20 cellular contexts compared by ENCODE assay signal in genomic region chrX:38881727-38882126, GRCh38.
A peak's percentile ranks its signal among the peaks of the same experiment; 100 is the strongest.
DNase-seq lines count a peak whose midpoint lies in the region; ATAC-seq, FAIRE-seq and TF ChIP-seq lines count a peak whose summit lies in the region.
"Had no signal": no experiment of that assay in that cellular context is flagged by ENCODE, and none has a peak within 500 bp of the region (broad histone marks: within the 10 kb centered on the region; RNA-seq: fewer than 3 reads in every experiment).

No MANE protein-coding gene starts in this region.

- intact Hi-C loops in K562 (cut with micrococcal nuclease): no loop called here

- no peak for TF ChIP-seq EP300 in K562 (IDR thresholded peaks at IDR 0.05; ENCODE audit: low read length)

- CTCF ChIA-PET in K562 (lab: Yijun Ruan, JAX; ENCODE audit: low intra/inter-chr PET ratio): no interaction called here
- CTCF ChIA-PET in activated CD4-positive, alpha-beta memory T cell treated with anti-CD3 and anti-CD28 coated beads, Interleukin-2, amount 10 ng/mL, durations not matched to agents 7 days and 5 days (lab: Charles Lee): no interaction called here

- no peaks in the 10 kb centered on the region for H3K79me2 ChIP-seq in K562 (ENCODE audit: control insufficient read depth, insufficient read depth, low read length)
- H3K79me2 ChIP-seq: parathyroid adenoma had no signal

- H3K4me1 ChIP-seq in K562 (replicated peaks in 1 of 2; ENCODE audit: control insufficient read depth in 2 of 2, insufficient read depth in 2 of 2, low read length in 2 of 2): peaks cover 0 to 5% of the 10 kb centered on the region in 2 experiments; a peak in 3 of 5 replicates
- H3K4me1 ChIP-seq: parathyroid adenoma had no signal

- H2AFZ ChIP-seq in K562 (ENCODE audit: low read depth, low read length): peak overlapping the region; percentile 36; the same call in 1 of the 2 replicates
- H2AFZ ChIP-seq: parathyroid adenoma, PC-9 had no signal

- DNase-seq in GF-D8 (lab: John Stamatoyannopoulos, UW) (peak; percentile 14), KBM-7 (peak; percentile 65), K562 (ENCODE audit: extremely low read depth in 1 of 4, low spot score in 3 of 4) (no peak), ACHN (no peak), NCI-H1694 (lab: John Stamatoyannopoulos, UW) (no peak)
- no peak for DNase-seq in activated CD4-positive, alpha-beta memory T cell treated with anti-CD3 and anti-CD28 coated beads, Interleukin-2, amount 10 ng/mL, durations not matched to agents 7 days and 5 days
- DNase-seq: activated naive CD4-positive, alpha-beta T cell treated with Interleukin-2 at 50 U/mL for 16 hours; DMS 273 treated with DMSO at 0.1 percent for 48 hours; left colon; NCI-H1092; NCI-H2227 treated with DMSO at 0.1 percent for 48 hours; PC-9; SK-N-SH had no signal

- 22% methylated on average over 4 of the region's 4 CpGs for WGBS in K562 (ENCODE audit: insufficient coverage, low coverage, missing lambda C conversion rate)

- H3K4me3 ChIP-seq in K562: no peak overlapping the region
- H3K4me3 ChIP-seq: esophagus muscularis mucosa, PC-9 had no signal

- H3K36me3 Mint-ChIP-seq in activated CD4-positive, alpha-beta memory T cell treated with anti-CD3 and anti-CD28 coated beads, Interleukin-2, amount 10 ng/mL, durations not matched to agents 7 days and 5 days (ENCODE audit: low read depth): no peaks in the 10 kb centered on the region
- H3K36me3 Mint-ChIP-seq: WTC11 had no signal

- no peaks in the 10 kb centered on the region for H3K27me3 Mint-ChIP-seq in activated CD4-positive, alpha-beta memory T cell treated with anti-CD3 and anti-CD28 coated beads, Interleukin-2, amount 10 ng/mL, durations not matched to agents 7 days and 5 days
- H3K27me3 Mint-ChIP-seq: dendritic cell treated with granulocyte-macrophage colony-stimulating factor and Interleukin-4, amounts not matched to agents 40 ng/mL and 50 ng/mL, for 4 days had no signal

- H3K9me1 ChIP-seq in K562 (ENCODE audit: control insufficient read depth, insufficient read depth, low read length): no peaks in the 10 kb centered on the region

- H3K27ac Mint-ChIP-seq in activated CD4-positive, alpha-beta memory T cell treated with anti-CD3 and anti-CD28 coated beads, Interleukin-2, amount 10 ng/mL, durations not matched to agents 7 days and 5 days: no peak overlapping the region
- H3K27ac Mint-ChIP-seq: dendritic cell treated with granulocyte-macrophage colony-stimulating factor and Interleukin-4, amounts not matched to agents 40 ng/mL and 50 ng/mL, for 4 days; WTC11 had no signal

- no peak for TF ChIP-seq POLR2A in K562 (conservative IDR thresholded peaks at IDR 0.05)

- no peaks in the 10 kb centered on the region for H3K9me3 ChIP-seq in K562 (replicated peaks; ENCODE audit: control insufficient read depth, insufficient read depth, low read depth, low read length)
- H3K9me3 ChIP-seq: esophagus muscularis mucosa, SK-N-SH had no signal

- TF ChIP-seq RAD21 in K562 (CRISPR knock-in tag; conservative IDR thresholded peaks at IDR 0.05 in 1 of 2, IDR thresholded peaks at IDR 0.05 in 1 of 2): no peak

- ATAC-seq in GM21619 (IDR thresholded peaks at IDR 0.05; ENCODE audit: unreplicated experiment) (peak; percentile 43), K562 (no peak), HG03520 (IDR thresholded peaks at IDR 0.05; ENCODE audit: unreplicated experiment) (no peak)
- ATAC-seq: left colon, WTC11 had no signal

- no peaks in the 10 kb centered on the region for H3K36me3 ChIP-seq in K562 (ENCODE audit: control insufficient read depth, insufficient read depth, low read length)
- H3K36me3 ChIP-seq: esophagus muscularis mucosa had no signal

- no peak overlapping the region for H3K4me3 Mint-ChIP-seq in activated CD4-positive, alpha-beta memory T cell treated with anti-CD3 and anti-CD28 coated beads, Interleukin-2, amount 10 ng/mL, durations not matched to agents 7 days and 5 days
- H3K4me3 Mint-ChIP-seq: dendritic cell treated with granulocyte-macrophage colony-stimulating factor and Interleukin-4, amounts not matched to agents 40 ng/mL and 50 ng/mL, for 4 days; WTC11 had no signal

- H3K4me1 Mint-ChIP-seq in activated CD4-positive, alpha-beta memory T cell treated with anti-CD3 and anti-CD28 coated beads, Interleukin-2, amount 10 ng/mL, durations not matched to agents 7 days and 5 days: peaks cover 9% of the 10 kb centered on the region

- no peak overlapping the region for H3K4me2 ChIP-seq in K562 (ENCODE audit: insufficient read depth, low read length)
- H3K4me2 ChIP-seq: PC-9, SK-N-SH had no signal

- TF ChIP-seq CTCF in K562 (IDR thresholded peaks at IDR 0.05 in 2 of 3, conservative IDR thresholded peaks at IDR 0.05 in 1 of 3; ENCODE audit: insufficient read depth in 2 of 3, low read depth in 1 of 3, low read length in 3 of 3): no peak

- no peaks in the 10 kb centered on the region for H4K20me1 ChIP-seq in K562 (replicated peaks; ENCODE audit: control insufficient read depth, insufficient read depth, low read length)

- no TSS peak for BruUV-seq in K562 (replicated peaks; lab: Mats Ljungman, UMichigan)

- FAIRE-seq in K562 (lab: Jason Lieb, UNC): no peak
- FAIRE-seq: H1 had no signal

- H3K9me3 Mint-ChIP-seq in activated CD4-positive, alpha-beta memory T cell treated with anti-CD3 and anti-CD28 coated beads, Interleukin-2, amount 10 ng/mL, durations not matched to agents 7 days and 5 days: no peaks in the 10 kb centered on the region
- H3K9me3 Mint-ChIP-seq: dendritic cell treated with granulocyte-macrophage colony-stimulating factor and Interleukin-4, amounts not matched to agents 40 ng/mL and 50 ng/mL, for 4 days; WTC11 had no signal

- in situ Hi-C loops in KBM-7 (cut with MboI; ENCODE audit: low pct_unique_long_range_greater_than_20kb, low sequenced_read_pairs) (no loop called here), K562 (cut with MboI) (no loop called here), ACHN (cut with HindIII; ENCODE audit: low pct_ligation_motif_present, low pct_unique_long_range_greater_than_20kb, low sequenced_read_pairs) (no loop called here)

- H3K27ac ChIP-seq in K562 (ENCODE audit: extremely low read depth, low read depth, low read length): no peak overlapping the region
- H3K27ac ChIP-seq: esophagus muscularis mucosa, parathyroid adenoma, PC-9 had no signal

- H3K27me3 ChIP-seq in K562 (ENCODE audit: control insufficient read depth in 2 of 2, insufficient read depth in 2 of 2, low read length in 2 of 2): no peaks in the 10 kb centered on the region
- H3K27me3 ChIP-seq: esophagus muscularis mucosa had no signal

- POLR2A ChIA-PET in K562 (lab: Yijun Ruan, JAX): interaction anchor here (1.0 kb wide), 1 partner anchor 13 kb away, joined by 3 read pairs; no protein-coding TSS in a partner anchor
- POLR2A ChIA-PET in activated CD4-positive, alpha-beta memory T cell treated with anti-CD3 and anti-CD28 coated beads, Interleukin-2, amount 10 ng/mL, durations not matched to agents 7 days and 5 days (lab: Charles Lee): no interaction called here

- H3K9ac ChIP-seq in K562 (ENCODE audit: insufficient read depth in 1 of 2, low read depth in 2 of 2, low read length in 2 of 2): no peak overlapping the region
- H3K9ac ChIP-seq: parathyroid adenoma, SK-N-SH had no signal

TF ChIP-seq in K562, 482 proteins besides CTCF, POLR2A, EP300 and RAD21:
- TF ChIP-seq RFX1 (IDR thresholded peaks at IDR 0.05) (no peak), DMBX1 (CRISPR knock-in tag; IDR thresholded peaks at IDR 0.05; ENCODE audit: borderline replicate concordance) (no peak), RCOR1 (IDR thresholded peaks at IDR 0.05; ENCODE audit: borderline replicate concordance in 1 of 2, low read depth in 2 of 2, low read length in 2 of 2) (no peak), TGIF2 (CRISPR knock-in tag; IDR thresholded peaks at IDR 0.05) (no peak), TFE3 (CRISPR knock-in tag; IDR thresholded peaks at IDR 0.05) (no peak), ZNF224 (CRISPR knock-in tag; IDR thresholded peaks at IDR 0.05) (no peak), EHMT2 (IDR thresholded peaks at IDR 0.05) (no peak), ZNF140 (CRISPR knock-in tag; IDR thresholded peaks at IDR 0.05) (no peak), SMARCC2 (IDR thresholded peaks at IDR 0.05; ENCODE audit: low read depth) (no peak), ZKSCAN8 (CRISPR knock-in tag; IDR thresholded peaks at IDR 0.05) (no peak), PRPF4 (IDR thresholded peaks at IDR 0.05; ENCODE audit: insufficient read depth, low read depth, low read length, poor library complexity, severe bottlenecking) (no peak), NUFIP1 (IDR thresholded peaks at IDR 0.05; ENCODE audit: partially characterized antibody) (no peak), ZNF12 (CRISPR knock-in tag; IDR thresholded peaks at IDR 0.05) (no peak)
- TF ChIP-seq, protein P1, sequence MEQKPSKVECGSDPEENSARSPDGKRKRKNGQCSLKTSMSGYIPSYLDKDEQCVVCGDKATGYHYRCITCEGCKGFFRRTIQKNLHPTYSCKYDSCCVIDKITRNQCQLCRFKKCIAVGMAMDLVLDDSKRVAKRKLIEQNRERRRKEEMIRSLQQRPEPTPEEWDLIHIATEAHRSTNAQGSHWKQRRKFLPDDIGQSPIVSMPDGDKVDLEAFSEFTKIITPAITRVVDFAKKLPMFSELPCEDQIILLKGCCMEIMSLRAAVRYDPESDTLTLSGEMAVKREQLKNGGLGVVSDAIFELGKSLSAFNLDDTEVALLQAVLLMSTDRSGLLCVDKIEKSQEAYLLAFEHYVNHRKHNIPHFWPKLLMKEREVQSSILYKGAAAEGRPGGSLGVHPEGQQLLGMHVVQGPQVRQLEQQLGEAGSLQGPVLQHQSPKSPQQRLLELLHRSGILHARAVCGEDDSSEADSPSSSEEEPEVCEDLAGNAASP (IDR thresholded peaks at IDR 0.05): no peak

Comparison
In these comparisons a context has a peak if more than half of its experiments do, and no peak if none do; other contexts are left out.
1. DNase-seq: peak in GF-D8 (single experiment) and KBM-7 (single experiment); none in K562 (0 of 4), ACHN (single experiment), NCI-H1694 (single experiment) and activated CD4-positive, alpha-beta memory T cell treated with anti-CD3 and anti-CD28 coated beads, Interleukin-2, amount 10 ng/mL, durations not matched to agents 7 days and 5 days (single experiment).